Comparison of ENCODE assay signal across 2 cellular contexts in the genomic region with DNA sequence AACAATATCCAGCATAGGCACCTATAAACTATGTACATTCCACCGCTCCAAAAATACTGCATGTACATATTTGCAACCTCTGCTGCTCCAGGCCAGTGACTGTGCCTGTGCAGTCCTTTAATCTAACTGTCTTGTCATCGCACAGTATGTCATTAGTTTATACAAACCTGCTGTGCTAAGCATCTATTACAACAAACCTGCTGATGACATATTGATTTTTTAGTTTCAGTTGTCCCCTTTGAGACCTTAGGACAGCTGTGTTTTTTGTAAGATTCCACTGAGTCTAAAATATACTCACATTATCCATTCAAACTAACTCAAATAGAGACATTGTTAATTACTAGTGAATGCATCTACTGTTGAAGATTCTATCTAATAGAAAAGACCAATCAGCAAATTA.
TF ChIP-seq lines count a peak whose summit lies in the region.

No MANE protein-coding gene starts in this region.

TF ChIP-seq in A549, 52 proteins besides CTCF, POLR2A, EP300 and RAD21 (continued from another document):
- no peak for TF ChIP-seq PBX3 (IDR thresholded peaks at IDR 0.05)

TF ChIP-seq in HCT116, 20 proteins besides CTCF, POLR2A, EP300 and RAD21 (continued from another document):
- TF ChIP-seq, protein P1, sequence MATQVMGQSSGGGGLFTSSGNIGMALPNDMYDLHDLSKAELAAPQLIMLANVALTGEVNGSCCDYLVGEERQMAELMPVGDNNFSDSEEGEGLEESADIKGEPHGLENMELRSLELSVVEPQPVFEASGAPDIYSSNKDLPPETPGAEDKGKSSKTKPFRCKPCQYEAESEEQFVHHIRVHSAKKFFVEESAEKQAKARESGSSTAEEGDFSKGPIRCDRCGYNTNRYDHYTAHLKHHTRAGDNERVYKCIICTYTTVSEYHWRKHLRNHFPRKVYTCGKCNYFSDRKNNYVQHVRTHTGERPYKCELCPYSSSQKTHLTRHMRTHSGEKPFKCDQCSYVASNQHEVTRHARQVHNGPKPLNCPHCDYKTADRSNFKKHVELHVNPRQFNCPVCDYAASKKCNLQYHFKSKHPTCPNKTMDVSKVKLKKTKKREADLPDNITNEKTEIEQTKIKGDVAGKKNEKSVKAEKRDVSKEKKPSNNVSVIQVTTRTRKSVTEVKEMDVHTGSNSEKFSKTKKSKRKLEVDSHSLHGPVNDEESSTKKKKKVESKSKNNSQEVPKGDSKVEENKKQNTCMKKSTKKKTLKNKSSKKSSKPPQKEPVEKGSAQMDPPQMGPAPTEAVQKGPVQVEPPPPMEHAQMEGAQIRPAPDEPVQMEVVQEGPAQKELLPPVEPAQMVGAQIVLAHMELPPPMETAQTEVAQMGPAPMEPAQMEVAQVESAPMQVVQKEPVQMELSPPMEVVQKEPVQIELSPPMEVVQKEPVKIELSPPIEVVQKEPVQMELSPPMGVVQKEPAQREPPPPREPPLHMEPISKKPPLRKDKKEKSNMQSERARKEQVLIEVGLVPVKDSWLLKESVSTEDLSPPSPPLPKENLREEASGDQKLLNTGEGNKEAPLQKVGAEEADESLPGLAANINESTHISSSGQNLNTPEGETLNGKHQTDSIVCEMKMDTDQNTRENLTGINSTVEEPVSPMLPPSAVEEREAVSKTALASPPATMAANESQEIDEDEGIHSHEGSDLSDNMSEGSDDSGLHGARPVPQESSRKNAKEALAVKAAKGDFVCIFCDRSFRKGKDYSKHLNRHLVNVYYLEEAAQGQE (IDR thresholded peaks at IDR 0.05; ENCODE audit: low read depth), result no peak
- TF ChIP-seq EGR1 (IDR thresholded peaks at IDR 0.05; ENCODE audit: low read depth) (no peak), JUND (IDR thresholded peaks at IDR 0.05) (no peak), EZH2phosphoT487 (IDR thresholded peaks at IDR 0.05; ENCODE audit: borderline replicate concordance) (no peak), TCF7L2 (IDR thresholded peaks at IDR 0.05; ENCODE audit: borderline replicate concordance, extremely low read depth, insufficient read depth, insufficient read length) (no peak), YY1 (IDR thresholded peaks at IDR 0.05; ENCODE audit: extremely low read depth, insufficient replicate concordance, low read depth, low read length) (no peak), SRF (IDR thresholded peaks at IDR 0.05; ENCODE audit: low read depth) (no peak), CBX3 (IDR thresholded peaks at IDR 0.05; ENCODE audit: low read depth) (no peak), ZNF274 (IDR thresholded peaks at IDR 0.05; ENCODE audit: low read depth, low read length) (no peak)
- TF ChIP-seq, protein P2, sequence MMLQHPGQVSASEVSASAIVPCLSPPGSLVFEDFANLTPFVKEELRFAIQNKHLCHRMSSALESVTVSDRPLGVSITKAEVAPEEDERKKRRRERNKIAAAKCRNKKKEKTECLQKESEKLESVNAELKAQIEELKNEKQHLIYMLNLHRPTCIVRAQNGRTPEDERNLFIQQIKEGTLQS (IDR thresholded peaks at IDR 0.05), result no peak
- TF ChIP-seq, protein P3, sequence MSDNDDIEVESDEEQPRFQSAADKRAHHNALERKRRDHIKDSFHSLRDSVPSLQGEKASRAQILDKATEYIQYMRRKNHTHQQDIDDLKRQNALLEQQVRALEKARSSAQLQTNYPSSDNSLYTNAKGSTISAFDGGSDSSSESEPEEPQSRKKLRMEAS (IDR thresholded peaks at IDR 0.05), result no peak
